Comparison of ENCODE assay signal across 34 cellular contexts in genomic region chr3:111531446-111531845, GRCh38. TPM values are rescaled to one million over a fixed set of nuclear protein-coding genes. Genes with fewer than 3 reads are reported as not detected.
DNase-seq lines count a peak whose midpoint lies in the region; ATAC-seq, FAIRE-seq and TF ChIP-seq lines count a peak whose summit lies in the region.
"Had no signal": no experiment of that assay in that cellular context is flagged by ENCODE, and none has a peak within 500 bp of the region (broad histone marks: within the 10 kb centered on the region; RNA-seq: fewer than 3 reads in every experiment).

No MANE protein-coding gene starts in this region.

- H3K4me3 ChIP-seq in astrocyte (ENCODE audit: insufficient read depth, low read depth, low read length) (no peak overlapping the region), fibroblast of the aortic adventitia (ENCODE audit: low read depth, low read length) (no peak overlapping the region), transverse colon (no peak overlapping the region)
- H3K4me3 ChIP-seq: adrenal gland, upper lobe of right lung had no signal

- H3K27me3 Mint-ChIP-seq in astrocyte (ENCODE audit: low read depth, unreplicated experiment) = no peaks in the 10 kb centered on the region
- H3K27me3 Mint-ChIP-seq: activated CD4-positive, alpha-beta T cell treated with anti-CD3 and anti-CD28 coated beads, Interleukin-2, amount 10 ng/mL, durations not matched to agents 7 days and 5 days; activated CD8-positive, alpha-beta memory T cell treated with anti-CD3 and anti-CD28 coated beads, Interleukin-2, amount 10 ng/mL, durations not matched to agents 7 days and 5 days; effector memory CD8-positive, alpha-beta T cell had no signal

- intact Hi-C loops in transverse colon (cut with DNase I; ENCODE audit: low total_unique reads) = no loop called here

- no peak for TF ChIP-seq EP300 in transverse colon (IDR thresholded peaks at IDR 0.05; ENCODE audit: low read depth)

- no peak overlapping the region for H3K27ac Mint-ChIP-seq in astrocyte (ENCODE audit: unreplicated experiment)
- H3K27ac Mint-ChIP-seq: activated CD4-positive, alpha-beta T cell treated with anti-CD3 and anti-CD28 coated beads, Interleukin-2, amount 10 ng/mL, durations not matched to agents 7 days and 5 days; activated CD8-positive, alpha-beta memory T cell treated with anti-CD3 and anti-CD28 coated beads, Interleukin-2, amount 10 ng/mL, durations not matched to agents 7 days and 5 days; stimulated activated effector memory CD8-positive, alpha-beta T cell treated with anti-CD3 and anti-CD28 coated beads, Interleukin-12 subunit alpha, Interleukin-12 subunit beta, amount 100 ng/mL, for 72 hours had no signal

- DNase-seq in CD1c-positive myeloid dendritic cell (ENCODE audit: extremely low spot score) = peak; percentile 22
- peak; percentile 35 for DNase-seq in HS-5 (ENCODE audit: low read depth)
- DNase-seq in astrocyte (ENCODE audit: low read depth) = peak; percentile 62
- peak; percentile 68 for DNase-seq in fibroblast of the aortic adventitia (ENCODE audit: low read depth)
- no peak for DNase-seq in transverse colon
- DNase-seq in HK-2 (ENCODE audit: unreplicated experiment) = no peak
- no peak for DNase-seq in NCI-H524 treated with DMSO at 0.1 percent for 48 hours (lab: John Stamatoyannopoulos, UW)
- DNase-seq: activated CD4-positive, alpha-beta T cell treated with anti-CD3 and anti-CD28 coated beads, Interleukin-2, amount 10 ng/mL, durations not matched to agents 7 days and 5 days; activated CD8-positive, alpha-beta memory T cell treated with anti-CD3 and anti-CD28 coated beads, Interleukin-2, amount 10 ng/mL, durations not matched to agents 7 days and 5 days; activated naive CD4-positive, alpha-beta T cell; activated T-cell treated with anti-CD3 and anti-CD28 coated beads, Interleukin-2, amount 50 U/mL, for 48 hours; adrenal gland; C1 segment of cervical spinal cord; Calu3; cortex of kidney; DMS79 treated with DMSO at 0.1 percent for 48 hours; effector memory CD8-positive, alpha-beta T cell; mesendoderm; NCI-H146; NCI-H510A treated with DMSO at 0.1 percent for 48 hours; NK-92 treated with Interleukin-12 subunit alpha and Interleukin-12 subunit beta, amount 100 ng/mL, for 24 hours; posterior cingulate gyrus; right cardiac atrium; SIG-M5; stimulated activated CD4-positive, alpha-beta T cell treated with anti-CD3 and anti-CD28 coated beads, Interleukin-4, amount 100 ng/mL, for 1 hour; substantia nigra; upper lobe of right lung had no signal

- H3K79me2 ChIP-seq in astrocyte (ENCODE audit: insufficient read depth, low read length) = no peaks in the 10 kb centered on the region

- H3K4me3 Mint-ChIP-seq in astrocyte (ENCODE audit: unreplicated experiment) = no peak overlapping the region
- H3K4me3 Mint-ChIP-seq: activated CD4-positive, alpha-beta T cell treated with anti-CD3 and anti-CD28 coated beads, Interleukin-2, amount 10 ng/mL, durations not matched to agents 7 days and 5 days; activated CD8-positive, alpha-beta memory T cell treated with anti-CD3 and anti-CD28 coated beads, Interleukin-2, amount 10 ng/mL, durations not matched to agents 7 days and 5 days; effector memory CD8-positive, alpha-beta T cell; stimulated activated effector memory CD8-positive, alpha-beta T cell treated with anti-CD3 and anti-CD28 coated beads, Interleukin-12 subunit alpha, Interleukin-12 subunit beta, amount 100 ng/mL, for 72 hours had no signal

- no peak overlapping the region for H3K9ac ChIP-seq in astrocyte (ENCODE audit: low read length)
- H3K9ac ChIP-seq: KMS-11 had no signal

- H3K4me2 ChIP-seq in astrocyte (ENCODE audit: low read length) = no peak overlapping the region
- H3K4me2 ChIP-seq: KMS-11 had no signal

- TF ChIP-seq POLR2A in transverse colon (IDR thresholded peaks at IDR 0.05) = no peak

- H3K9me3 ChIP-seq in astrocyte (ENCODE audit: insufficient read depth, low read depth, low read length) (no peaks in the 10 kb centered on the region), transverse colon (no peaks in the 10 kb centered on the region)
- H3K9me3 ChIP-seq: adrenal gland, upper lobe of right lung had no signal

- FAIRE-seq in astrocyte (lab: Jason Lieb, UNC) = peak; percentile 65
- FAIRE-seq: GM12892, H54 had no signal

- in situ Hi-C loops in transverse colon (cut with MboI; ENCODE audit: low pct_ligation_motif_present in 1 of 4, low pct_unique_long_range_greater_than_20kb in 1 of 4, low sequenced_read_pairs in 3 of 4) = no loop called here

- 75 to 80% methylated on average over 3 to 4 of the region's 4 CpGs for WGBS in transverse colon (ENCODE audit: low coverage in 1 of 2), 2 donors

- H4K20me1 ChIP-seq in astrocyte (ENCODE audit: insufficient read depth, low read length) = no peaks in the 10 kb centered on the region

- H3K27me3 ChIP-seq in astrocyte (ENCODE audit: insufficient read depth, low read length) = no peaks in the 10 kb centered on the region
- H3K27me3 ChIP-seq in transverse colon = no peaks in the 10 kb centered on the region
- H3K27me3 ChIP-seq: adrenal gland, upper lobe of right lung had no signal

- peaks cover 32% of the 10 kb centered on the region for H3K4me1 Mint-ChIP-seq in astrocyte (ENCODE audit: low read depth, unreplicated experiment)

- peaks cover 8% of the 10 kb centered on the region for H3K9me3 Mint-ChIP-seq in astrocyte (ENCODE audit: unreplicated experiment)
- H3K9me3 Mint-ChIP-seq: effector memory CD8-positive, alpha-beta T cell had no signal

- H3K27ac ChIP-seq in astrocyte (ENCODE audit: low read depth, low read length) = no peak overlapping the region
- H3K27ac ChIP-seq in transverse colon = no peak overlapping the region
- H3K27ac ChIP-seq: adrenal gland, KMS-11, upper lobe of right lung, VCaP had no signal

- TF ChIP-seq CTCF in astrocyte (IDR thresholded peaks at IDR 0.05; ENCODE audit: insufficient read depth, low read depth, low read length) (no peak), fibroblast of the aortic adventitia (IDR thresholded peaks at IDR 0.05; ENCODE audit: insufficient read depth, low read length) (no peak), transverse colon (IDR thresholded peaks at IDR 0.05) (no peak)

- H3K36me3 Mint-ChIP-seq in astrocyte (ENCODE audit: low read depth, unreplicated experiment) = peaks cover 2% of the 10 kb centered on the region
- H3K36me3 Mint-ChIP-seq: stimulated activated effector memory CD8-positive, alpha-beta T cell treated with anti-CD3 and anti-CD28 coated beads, Interleukin-12 subunit alpha, Interleukin-12 subunit beta, amount 100 ng/mL, for 72 hours had no signal

- H3K4me1 ChIP-seq in astrocyte (ENCODE audit: insufficient read depth, low read length) = peaks cover 7% of the 10 kb centered on the region
- H3K4me1 ChIP-seq in transverse colon = no peaks in the 10 kb centered on the region
- H3K4me1 ChIP-seq: adrenal gland, upper lobe of right lung had no signal

- H2AFZ ChIP-seq in astrocyte (ENCODE audit: low read depth, low read length) = no peak overlapping the region

- H3K36me3 ChIP-seq in astrocyte (ENCODE audit: insufficient read depth, low read length) (no peaks in the 10 kb centered on the region), transverse colon (no peaks in the 10 kb centered on the region)
- H3K36me3 ChIP-seq: adrenal gland, upper lobe of right lung had no signal

- ATAC-seq in HG03175 (IDR thresholded peaks at IDR 0.05; ENCODE audit: unreplicated experiment) = no peak
- ATAC-seq: activated CD8-positive, alpha-beta memory T cell treated with anti-CD3 and anti-CD28 coated beads, Interleukin-2, amount 10 ng/mL, durations not matched to agents 7 days and 5 days; effector memory CD8-positive, alpha-beta T cell; left lobe of liver; right cardiac atrium; stimulated activated effector memory CD8-positive, alpha-beta T cell treated with anti-CD3 and anti-CD28 coated beads, Interleukin-12 subunit alpha, Interleukin-12 subunit beta, amount 100 ng/mL, for 72 hours; upper lobe of right lung had no signal

RNA-seq across cellular contexts. Expression of gene CD96, which starts 10.6 kb away (rescaled TPM):
- 0.61 and 1.0 TPM in 2 replicates for total RNA-seq in astrocyte
- total RNA-seq in fibroblast of the aortic adventitia (ENCODE audit: low replicate concordance) = 0.09 TPM in 1 of 2 replicates, not detected in the other
- total RNA-seq in transverse colon = 10 to 100 TPM in 2 of 4 donors, 1 to 10 TPM in 2; 5.5 to 24.3 (median 13.0) TPM
- total RNA-seq: Calu3 had no signal

Comparison
In these comparisons a context has a peak if more than half of its experiments do, and no peak if none do; other contexts are left out.
1. DNase-seq: peak in CD1c-positive myeloid dendritic cell (single experiment), HS-5 (single experiment), astrocyte (single experiment) and fibroblast of the aortic adventitia (single experiment); none in transverse colon (single experiment), HK-2 (single experiment) and NCI-H524 treated with DMSO at 0.1 percent for 48 hours (single experiment).